In genomic region chr14:65433157-65433556, GRCh38 we compare ENCODE assay signal across 1 cellular context.
TF ChIP-seq lines count a peak whose summit lies in the region.

No MANE protein-coding gene starts in this region.

TF ChIP-seq in K562, 482 proteins besides CTCF, POLR2A, EP300 and RAD21:
- TF ChIP-seq ELF1 (tag; IDR thresholded peaks at IDR 0.05) = no peak
- TF ChIP-seq ZBTB7A (IDR thresholded peaks at IDR 0.05; ENCODE audit: borderline replicate concordance, control insufficient read depth, low read depth, low read length) = no peak
- no peak for TF ChIP-seq ATF1 (CRISPR knock-in tag; IDR thresholded peaks at IDR 0.05)
- TF ChIP-seq ATF1 (tag; IDR thresholded peaks at IDR 0.05) = no peak
- no peak for TF ChIP-seq XRCC4 (IDR thresholded peaks at IDR 0.05; ENCODE audit: extremely low read depth, insufficient read depth, insufficient read length)
- no peak for TF ChIP-seq ETS2 (tag; IDR thresholded peaks at IDR 0.05; ENCODE audit: borderline replicate concordance, poor library complexity, severe bottlenecking)
- TF ChIP-seq ZNF584 (CRISPR knock-in tag; IDR thresholded peaks at IDR 0.05; ENCODE audit: low read depth) = no peak
- no peak for TF ChIP-seq KLF13 (tag; IDR thresholded peaks at IDR 0.05; ENCODE audit: borderline replicate concordance, low read depth)
- no peak for TF ChIP-seq CCAR2 (IDR thresholded peaks at IDR 0.05; ENCODE audit: low read depth, low read length)
- TF ChIP-seq ZNF347 (CRISPR knock-in tag; IDR thresholded peaks at IDR 0.05; ENCODE audit: low read depth) = no peak
- no peak for TF ChIP-seq RREB1 (CRISPR knock-in tag; IDR thresholded peaks at IDR 0.05)
- no peak for TF ChIP-seq PTRF (tag; IDR thresholded peaks at IDR 0.05)
- no peak for TF ChIP-seq TFAP4 (CRISPR knock-in tag; IDR thresholded peaks at IDR 0.05; ENCODE audit: borderline replicate concordance)
- TF ChIP-seq, protein P1, sequence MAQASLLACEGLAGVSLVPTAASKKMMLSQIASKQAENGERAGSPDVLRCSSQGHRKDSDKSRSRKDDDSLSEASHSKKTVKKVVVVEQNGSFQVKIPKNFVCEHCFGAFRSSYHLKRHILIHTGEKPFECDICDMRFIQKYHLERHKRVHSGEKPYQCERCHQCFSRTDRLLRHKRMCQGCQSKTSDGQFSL (CRISPR knock-in tag; IDR thresholded peaks at IDR 0.05) = no peak
- TF ChIP-seq, protein P1 (tag; IDR thresholded peaks at IDR 0.05) = no peak
- TF ChIP-seq, protein P2, sequence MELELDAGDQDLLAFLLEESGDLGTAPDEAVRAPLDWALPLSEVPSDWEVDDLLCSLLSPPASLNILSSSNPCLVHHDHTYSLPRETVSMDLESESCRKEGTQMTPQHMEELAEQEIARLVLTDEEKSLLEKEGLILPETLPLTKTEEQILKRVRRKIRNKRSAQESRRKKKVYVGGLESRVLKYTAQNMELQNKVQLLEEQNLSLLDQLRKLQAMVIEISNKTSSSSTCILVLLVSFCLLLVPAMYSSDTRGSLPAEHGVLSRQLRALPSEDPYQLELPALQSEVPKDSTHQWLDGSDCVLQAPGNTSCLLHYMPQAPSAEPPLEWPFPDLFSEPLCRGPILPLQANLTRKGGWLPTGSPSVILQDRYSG (tag; conservative IDR thresholded peaks at IDR 0.05; ENCODE audit: low read depth) = no peak
- no peak for TF ChIP-seq SAP30 (IDR thresholded peaks at IDR 0.05; ENCODE audit: borderline replicate concordance, insufficient read depth, low read depth, low read length, poor library complexity, severe bottlenecking)
- no peak for TF ChIP-seq ZBTB2 (IDR thresholded peaks at IDR 0.05)
- TF ChIP-seq, protein P3, sequence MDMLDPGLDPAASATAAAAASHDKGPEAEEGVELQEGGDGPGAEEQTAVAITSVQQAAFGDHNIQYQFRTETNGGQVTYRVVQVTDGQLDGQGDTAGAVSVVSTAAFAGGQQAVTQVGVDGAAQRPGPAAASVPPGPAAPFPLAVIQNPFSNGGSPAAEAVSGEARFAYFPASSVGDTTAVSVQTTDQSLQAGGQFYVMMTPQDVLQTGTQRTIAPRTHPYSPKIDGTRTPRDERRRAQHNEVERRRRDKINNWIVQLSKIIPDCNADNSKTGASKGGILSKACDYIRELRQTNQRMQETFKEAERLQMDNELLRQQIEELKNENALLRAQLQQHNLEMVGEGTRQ (CRISPR knock-in tag; IDR thresholded peaks at IDR 0.05) = no peak
- TF ChIP-seq, protein P4, sequence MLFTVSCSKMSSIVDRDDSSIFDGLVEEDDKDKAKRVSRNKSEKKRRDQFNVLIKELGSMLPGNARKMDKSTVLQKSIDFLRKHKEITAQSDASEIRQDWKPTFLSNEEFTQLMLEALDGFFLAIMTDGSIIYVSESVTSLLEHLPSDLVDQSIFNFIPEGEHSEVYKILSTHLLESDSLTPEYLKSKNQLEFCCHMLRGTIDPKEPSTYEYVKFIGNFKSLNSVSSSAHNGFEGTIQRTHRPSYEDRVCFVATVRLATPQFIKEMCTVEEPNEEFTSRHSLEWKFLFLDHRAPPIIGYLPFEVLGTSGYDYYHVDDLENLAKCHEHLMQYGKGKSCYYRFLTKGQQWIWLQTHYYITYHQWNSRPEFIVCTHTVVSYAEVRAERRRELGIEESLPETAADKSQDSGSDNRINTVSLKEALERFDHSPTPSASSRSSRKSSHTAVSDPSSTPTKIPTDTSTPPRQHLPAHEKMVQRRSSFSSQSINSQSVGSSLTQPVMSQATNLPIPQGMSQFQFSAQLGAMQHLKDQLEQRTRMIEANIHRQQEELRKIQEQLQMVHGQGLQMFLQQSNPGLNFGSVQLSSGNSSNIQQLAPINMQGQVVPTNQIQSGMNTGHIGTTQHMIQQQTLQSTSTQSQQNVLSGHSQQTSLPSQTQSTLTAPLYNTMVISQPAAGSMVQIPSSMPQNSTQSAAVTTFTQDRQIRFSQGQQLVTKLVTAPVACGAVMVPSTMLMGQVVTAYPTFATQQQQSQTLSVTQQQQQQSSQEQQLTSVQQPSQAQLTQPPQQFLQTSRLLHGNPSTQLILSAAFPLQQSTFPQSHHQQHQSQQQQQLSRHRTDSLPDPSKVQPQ (CRISPR knock-in tag; IDR thresholded peaks at IDR 0.05; ENCODE audit: borderline replicate concordance) = no peak
- no peak for TF ChIP-seq U2AF1 (optimal IDR thresholded peaks at IDR 0.05; ENCODE audit: low read depth, low read length)
- TF ChIP-seq NCOR1 (IDR thresholded peaks at IDR 0.05) = no peak
